14 cellular contexts compared by ENCODE assay signal in the genomic region with DNA sequence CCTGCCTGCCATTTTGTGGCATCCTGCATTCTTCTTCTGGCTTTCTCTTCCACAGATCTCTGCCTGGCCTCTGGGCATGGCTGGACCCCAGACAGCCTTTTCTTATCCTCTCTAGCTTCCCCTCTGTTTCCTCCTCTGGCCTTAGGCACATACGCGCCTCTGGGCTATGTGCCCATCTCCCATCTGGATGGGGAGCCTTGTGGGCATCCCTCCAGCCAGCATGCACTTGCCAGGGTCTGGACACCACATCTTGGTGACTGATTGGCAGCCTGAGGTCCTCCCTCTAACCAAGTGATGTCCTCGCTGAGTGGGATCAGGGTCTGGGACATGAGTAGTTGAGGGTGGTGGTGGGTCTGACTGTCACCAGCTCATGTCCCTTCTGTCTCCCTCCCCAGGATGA. TPM values are rescaled to one million over a fixed set of nuclear protein-coding genes. Genes with fewer than 3 reads are reported as not detected.
DNase-seq lines count a peak whose midpoint lies in the region; ATAC-seq and TF ChIP-seq lines count a peak whose summit lies in the region.
"Had no signal": no experiment of that assay in that cellular context is flagged by ENCODE, and none has a peak within 500 bp of the region (broad histone marks: within the 10 kb centered on the region; RNA-seq: fewer than 3 reads in every experiment).

No MANE protein-coding gene starts in this region.

- intact Hi-C loops in heart left ventricle (cut with DNase I) = no loop called here
- intact Hi-C loops in left cardiac atrium (cut with DNase I) = no loop called here
- intact Hi-C loops in natural killer cell (cut with micrococcal nuclease) = no loop called here
- intact Hi-C loops in uterus (cut with DNase I; ENCODE audit: low total_unique reads) = no loop called here

- no peak for TF ChIP-seq POLR2A in heart left ventricle (IDR thresholded peaks at IDR 0.05)
- TF ChIP-seq POLR2A in uterus (IDR thresholded peaks at IDR 0.05) = no peak

- H3K9me3 ChIP-seq in heart left ventricle (no peaks in the 10 kb centered on the region), uterus (no peaks in the 10 kb centered on the region)
- H3K9me3 ChIP-seq: colonic mucosa had no signal

- no peak overlapping the region for H3K4me3 Mint-ChIP-seq in natural killer cell
- H3K4me3 Mint-ChIP-seq: activated CD4-positive, alpha-beta memory T cell treated with anti-CD3 and anti-CD28 coated beads for 36 hours; activated naive CD8-positive, alpha-beta T cell treated with anti-CD3 and anti-CD28 coated beads, Interleukin-2, amount 10 ng/mL, durations not matched to agents 7 days and 5 days had no signal

- no peaks in the 10 kb centered on the region for H3K36me3 Mint-ChIP-seq in natural killer cell

- peaks cover 72 to 73% of the 10 kb centered on the region in 2 donors for H3K4me1 Mint-ChIP-seq in natural killer cell

- H3K4me3 ChIP-seq in heart left ventricle = no peak overlapping the region
- H3K4me3 ChIP-seq in uterus = no peak overlapping the region
- H3K4me3 ChIP-seq: colonic mucosa had no signal

- H3K27me3 ChIP-seq in heart left ventricle = no peaks in the 10 kb centered on the region
- H3K27me3 ChIP-seq in uterus = no peaks in the 10 kb centered on the region
- H3K27me3 ChIP-seq: colonic mucosa had no signal

- H3K27ac Mint-ChIP-seq in natural killer cell = peak overlapping the region; percentile 84
- H3K27ac Mint-ChIP-seq: activated naive CD8-positive, alpha-beta T cell treated with anti-CD3 and anti-CD28 coated beads, Interleukin-2, amount 10 ng/mL, durations not matched to agents 7 days and 5 days had no signal

- TF ChIP-seq CTCF in heart left ventricle (IDR thresholded peaks at IDR 0.05) (no peak), natural killer cell (IDR thresholded peaks at IDR 0.05) (no peak), uterus (IDR thresholded peaks at IDR 0.05) (no peak)

- peaks cover 18 to 99% (median 68%) of the 10 kb centered on the region in 12 donors for H3K4me1 ChIP-seq in heart left ventricle
- peaks cover 18 to 29% of the 10 kb centered on the region in 2 donors for H3K4me1 ChIP-seq in uterus
- H3K4me1 ChIP-seq: colonic mucosa had no signal

- WGBS in heart left ventricle, 4 donors = 63 to 70% (median 68%) methylated on average over 3 of the region's 3 CpGs

- H3K27me3 Mint-ChIP-seq in natural killer cell (ENCODE audit: low read depth in 2 of 2) = no peaks in the 10 kb centered on the region
- H3K27me3 Mint-ChIP-seq: activated CD4-positive, alpha-beta memory T cell treated with anti-CD3 and anti-CD28 coated beads for 36 hours; activated naive CD8-positive, alpha-beta T cell treated with anti-CD3 and anti-CD28 coated beads, Interleukin-2, amount 10 ng/mL, durations not matched to agents 7 days and 5 days had no signal

- DNase-seq in heart left ventricle = no peak
- DNase-seq in left cardiac atrium = no peak
- no peak for DNase-seq in natural killer cell
- no peak for DNase-seq in uterus
- DNase-seq in ecto neural progenitor cell (ENCODE audit: low spot score) = no peak
- no peak for DNase-seq in NCI-H748 (lab: John Stamatoyannopoulos, UW; ENCODE audit: unreplicated experiment)
- DNase-seq: activated CD4-positive, alpha-beta memory T cell treated with anti-CD3 and anti-CD28 coated beads for 36 hours; activated naive CD8-positive, alpha-beta T cell treated with anti-CD3 and anti-CD28 coated beads, Interleukin-2, amount 10 ng/mL, durations not matched to agents 7 days and 5 days; colonic mucosa; GF-D8; NCI-H187 treated with DMSO at 0.1 percent for 48 hours; stimulated activated CD8-positive, alpha-beta memory T cell treated with anti-CD3 and anti-CD28 coated beads, Interleukin-4, amount 100 ng/mL, for 48 hours had no signal

- no peak for ATAC-seq in heart left ventricle
- ATAC-seq in left cardiac atrium = no peak
- no peak for ATAC-seq in natural killer cell
- ATAC-seq in HG03378 (IDR thresholded peaks at IDR 0.05; ENCODE audit: unreplicated experiment) = no peak

- H3K27ac ChIP-seq in heart left ventricle = peak overlapping the region in 9 of 12 donors; percentile 4 to 83 (median 34)
- peak overlapping the region; percentile 47 for H3K27ac ChIP-seq in cingulate gyrus (ENCODE audit: low read depth, low read length)
- H3K27ac ChIP-seq in uterus = peak overlapping the region; percentile 40 to 48
- H3K27ac ChIP-seq: colonic mucosa had no signal

- H3K9me3 Mint-ChIP-seq in natural killer cell = no peaks in the 10 kb centered on the region
- H3K9me3 Mint-ChIP-seq: activated CD4-positive, alpha-beta memory T cell treated with anti-CD3 and anti-CD28 coated beads for 36 hours; activated naive CD8-positive, alpha-beta T cell treated with anti-CD3 and anti-CD28 coated beads, Interleukin-2, amount 10 ng/mL, durations not matched to agents 7 days and 5 days had no signal

- peaks cover 0 to 100% (median 39%) of the 10 kb centered on the region in 9 donors for H3K36me3 ChIP-seq in heart left ventricle
- no peaks in the 10 kb centered on the region for H3K36me3 ChIP-seq in uterus
- H3K36me3 ChIP-seq: colonic mucosa had no signal

RNA-seq across cellular contexts. Expression of gene PLEKHO2, which starts 12.8 kb away (rescaled TPM):
- total RNA-seq in heart left ventricle = 10 to 100 TPM in 3 of 9 donors, 1 to 10 TPM in 6; 7.0 to 50.8 (median 9.2) TPM
- 10 to 100 TPM in 1 of 2 donors, 1 to 10 TPM in 1; 5.3 to 13.4 TPM for polyA plus RNA-seq in heart left ventricle
- 10 to 100 TPM; 21.3 to 27.0 TPM for total RNA-seq in left cardiac atrium
- 10 to 100 TPM; 35.3 to 53.4 (median 49.8) TPM for total RNA-seq in natural killer cell
- 10 to 100 TPM; 10.3 to 46.2 (median 23.0) TPM for total RNA-seq in uterus

RNA-seq across cellular contexts. Expression of gene PIF1, which starts 29.1 kb away (rescaled TPM):
- total RNA-seq in heart left ventricle (1 to 10 TPM in 2 of 9 donors, under 1 TPM in 5, not detected in 2; 0.23 to 4.6 (median 0.52) TPM), left cardiac atrium (under 1 TPM; 0.47 to 0.94 TPM), natural killer cell (10 to 100 TPM in 1 of 3 donors, 1 to 10 TPM in 2; 6.2 to 23.9 (median 9.7) TPM), uterus (1 to 10 TPM in 1 of 4 donors, under 1 TPM in 2, not detected in 1; 0.24 to 5.5 (median 0.29) TPM)
- polyA plus RNA-seq in heart left ventricle = under 1 TPM; 0.40 to 0.88 TPM

RNA-seq across cellular contexts. Expression of gene ANKDD1A, which starts 57.2 kb away (rescaled TPM):
- total RNA-seq in heart left ventricle (1 to 10 TPM in 5 of 9 donors, under 1 TPM in 4; 0.42 to 3.4 (median 1.1) TPM), left cardiac atrium (1 to 10 TPM; 3.9 to 5.0 TPM), natural killer cell (10 to 100 TPM; 13.7 to 16.2 (median 13.9) TPM), uterus (10 to 100 TPM in 3 of 4 donors, under 1 TPM in 1; 0.59 to 36.2 (median 17.7) TPM)
- 1 to 10 TPM in 1 of 2 donors, under 1 TPM in 1; 0.88 to 1.2 TPM for polyA plus RNA-seq in heart left ventricle
